In genomic region chr10:36188461-36188860, GRCh38 we compare ENCODE assay signal across 21 cellular contexts.
DNase-seq lines count a peak whose midpoint lies in the region; ATAC-seq, FAIRE-seq and TF ChIP-seq lines count a peak whose summit lies in the region.
"Had no signal": no experiment of that assay in that cellular context is flagged by ENCODE, and none has a peak within 500 bp of the region (broad histone marks: within the 10 kb centered on the region; RNA-seq: fewer than 3 reads in every experiment).

No MANE protein-coding gene starts in this region.

- H3K4me1 ChIP-seq in mesendoderm (ENCODE audit: control insufficient read depth, low read depth, low read length) (no peaks in the 10 kb centered on the region), transverse colon (no peaks in the 10 kb centered on the region), small intestine (ENCODE audit: control insufficient read depth in 2 of 2, insufficient read depth in 1 of 2, low read depth in 1 of 2, low read length in 1 of 2) (no peaks in the 10 kb centered on the region)

- no peak for TF ChIP-seq CTCF in astrocyte of the spinal cord (IDR thresholded peaks at IDR 0.05; ENCODE audit: low read depth, low read length)
- TF ChIP-seq CTCF in transverse colon (IDR thresholded peaks at IDR 0.05): no peak

- no peaks in the 10 kb centered on the region for H3K79me1 ChIP-seq in mesendoderm (ENCODE audit: low read length)

- H3K4me3 ChIP-seq in astrocyte of the spinal cord (ENCODE audit: low read depth, low read length) (no peak overlapping the region), mesendoderm (ENCODE audit: low read length) (no peak overlapping the region), transverse colon (no peak overlapping the region), small intestine (ENCODE audit: low read depth in 1 of 2, low read length in 2 of 2) (no peak overlapping the region)
- H3K4me3 ChIP-seq: hepatocyte, ovary, PC-9 had no signal

- ATAC-seq in HG02610 (IDR thresholded peaks at IDR 0.05; ENCODE audit: unreplicated experiment): no peak

- no peak overlapping the region for H3K18ac ChIP-seq in mesendoderm (ENCODE audit: low read length)

- H3K23ac ChIP-seq in mesendoderm (ENCODE audit: low read length): no peak overlapping the region

- H3K79me2 ChIP-seq in mesendoderm (ENCODE audit: control insufficient read depth, insufficient read depth, low read length): no peaks in the 10 kb centered on the region
- H3K79me2 ChIP-seq: hepatocyte had no signal

- H3K27ac ChIP-seq in mesendoderm (ENCODE audit: low read depth, low read length) (no peak overlapping the region), transverse colon (peak overlapping the region in 3 of 4 donors; percentile 2 to 45 (median 26)), small intestine (ENCODE audit: low read depth in 1 of 2, low read length in 1 of 2) (no peak overlapping the region)
- H3K27ac ChIP-seq: brain microvascular endothelial cell, hepatocyte, HL-60, ovary, PC-9 had no signal

- H4K5ac ChIP-seq in mesendoderm (ENCODE audit: low read length): no peak overlapping the region

- in situ Hi-C loops in astrocyte of the spinal cord (cut with HindIII; ENCODE audit: low sequenced_read_pairs): no loop called here
- in situ Hi-C loops in transverse colon (cut with MboI; ENCODE audit: low pct_ligation_motif_present in 1 of 4, low pct_unique_long_range_greater_than_20kb in 1 of 4, low sequenced_read_pairs in 3 of 4): loop anchor here in 1 of 4 donors (25.0 kb wide), 1 partner anchor 126 kb away; no protein-coding TSS in a partner anchor

- DNase-seq in NCI-H345 (lab: John Stamatoyannopoulos, UW) (peak; percentile 27), NCI-H345 treated with DMSO at 0.1 percent for 48 hours (lab: John Stamatoyannopoulos, UW; ENCODE audit: unreplicated experiment) (no peak), astrocyte of the spinal cord (ENCODE audit: low read depth, low spot score) (peak; percentile 3), mesendoderm (no peak), transverse colon (no peak), GM19239 (ENCODE audit: insufficient read length, low spot score) (no peak), small intestine (no peak)
- DNase-seq: activated CD4-positive, alpha-beta T cell treated with anti-CD3 and anti-CD28 coated beads, Interleukin-2, amount 50 U/mL, for 4 hours; activated naive CD4-positive, alpha-beta T cell treated with anti-CD3 and anti-CD28 coated beads, Interleukin-2, amount 50 U/mL, for 16 hours; brain microvascular endothelial cell; CD4-positive, CD25-positive, alpha-beta regulatory T cell; DND-41; KBM-7; kidney glomerular epithelial cell; ovary; PC-9; stimulated activated CD4-positive, alpha-beta T cell treated with anti-CD3 and anti-CD28 coated beads, Interleukin-12 subunit alpha, Interleukin-12 subunit beta, amount 100 ng/mL, for 4 hours; stimulated activated naive CD4-positive, alpha-beta T cell had no signal

- H3K4ac ChIP-seq in mesendoderm (ENCODE audit: low read depth, low read length): no peak overlapping the region

- WGBS in mesendoderm (ENCODE audit: extremely low coverage, insufficient coverage, low lambda C conversion rate): no CpG with 5 or more reads among the region's 4 CpGs
- 48 to 51% methylated on average over 4 of the region's 4 CpGs for WGBS in transverse colon (ENCODE audit: low coverage in 1 of 2), 2 donors
- 53 to 63% (median 56%) methylated on average over 4 of the region's 4 CpGs for WGBS in small intestine, 3 donors

- intact Hi-C loops in transverse colon (cut with DNase I; ENCODE audit: low total_unique reads): no loop called here

- H3K9ac ChIP-seq in mesendoderm (ENCODE audit: low read length): no peak overlapping the region

- H3K9me3 ChIP-seq in transverse colon (peaks cover 13 to 18% of the 10 kb centered on the region in 2 donors), small intestine (ENCODE audit: control insufficient read depth, low read depth) (no peaks in the 10 kb centered on the region)
- H3K9me3 ChIP-seq: ovary had no signal

- peak overlapping the region; percentile 25 for H3K56ac ChIP-seq in mesendoderm (ENCODE audit: low read length)

- H2BK120ac ChIP-seq in mesendoderm (ENCODE audit: low read depth, low read length): no peak overlapping the region

- no peak overlapping the region for H2BK15ac ChIP-seq in mesendoderm (replicated peaks; ENCODE audit: low read depth)

- H4K8ac ChIP-seq in mesendoderm (ENCODE audit: low read depth, low read length): no peak overlapping the region

- no peak overlapping the region for H2AK5ac ChIP-seq in mesendoderm (ENCODE audit: low read length)

- no peak for TF ChIP-seq EP300 in transverse colon (IDR thresholded peaks at IDR 0.05; ENCODE audit: low read depth)

- H3K36me3 ChIP-seq in mesendoderm (ENCODE audit: control insufficient read depth, insufficient read depth, low read length) (no peaks in the 10 kb centered on the region), transverse colon (no peaks in the 10 kb centered on the region), small intestine (ENCODE audit: control insufficient read depth in 2 of 2, insufficient read depth in 2 of 2, low read length in 2 of 2) (no peaks in the 10 kb centered on the region)
- H3K36me3 ChIP-seq: brain microvascular endothelial cell, ovary had no signal

- FAIRE-seq in GM19239 (lab: Jason Lieb, UNC) (no peak), small intestine (lab: Jason Lieb, UNC) (no peak)

- no peak for TF ChIP-seq POLR2A in transverse colon (IDR thresholded peaks at IDR 0.05)

- no peak overlapping the region for H3K4me2 ChIP-seq in mesendoderm (ENCODE audit: low read length)
- H3K4me2 ChIP-seq: hepatocyte, PC-9 had no signal

- no peak overlapping the region for H2BK5ac ChIP-seq in mesendoderm (ENCODE audit: low read length)

- H3K27me3 ChIP-seq in mesendoderm (ENCODE audit: insufficient read depth, low read length, poor library complexity) (no peaks in the 10 kb centered on the region), transverse colon (no peaks in the 10 kb centered on the region), small intestine (ENCODE audit: control insufficient read depth in 2 of 2, insufficient read depth in 2 of 2, low read length in 2 of 2) (no peaks in the 10 kb centered on the region)
- H3K27me3 ChIP-seq: brain microvascular endothelial cell, hepatocyte, ovary had no signal

Comparison
In these comparisons a context has a peak if more than half of its experiments do, and no peak if none do; other contexts are left out.
1. DNase-seq: peak in NCI-H345 (single experiment) and astrocyte of the spinal cord (single experiment); none in NCI-H345 treated with DMSO at 0.1 percent for 48 hours (single experiment), mesendoderm (single experiment), transverse colon (single experiment), GM19239 (single experiment) and small intestine (single experiment).
2. H3K27ac ChIP-seq: peak in transverse colon (3 of 4); none in mesendoderm (single experiment) and small intestine (0 of 2).